1 cellular context compared by ENCODE assay signal in the genomic region with DNA sequence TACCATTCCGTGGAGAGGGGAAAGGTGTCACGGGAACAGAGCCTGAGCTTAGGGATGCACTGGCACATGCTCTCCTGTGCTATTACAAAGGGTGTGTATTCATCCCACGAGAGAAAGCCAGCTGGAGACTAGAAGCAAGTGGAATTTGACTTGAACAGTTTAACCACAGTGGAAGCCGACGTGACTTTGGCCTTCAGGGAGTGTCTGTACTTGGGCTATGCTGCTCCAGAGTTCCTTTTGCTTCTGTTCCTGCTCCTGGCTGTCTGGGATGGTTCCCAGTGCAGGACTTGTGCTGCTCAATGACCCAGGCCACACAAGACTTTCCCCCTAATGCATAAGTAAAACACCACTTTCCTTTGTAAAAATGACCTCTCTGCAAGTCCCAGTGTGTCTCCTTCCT.
TF ChIP-seq lines count a peak whose summit lies in the region.

No MANE protein-coding gene starts in this region.

TF ChIP-seq in IMR-90, 13 proteins besides CTCF, POLR2A, EP300 and RAD21:
- TF ChIP-seq CHD1 (IDR thresholded peaks at IDR 0.05; ENCODE audit: low read depth, low read length) = no peak
- no peak for TF ChIP-seq CEBPB (IDR thresholded peaks at IDR 0.05; ENCODE audit: low read depth, low read length)
- no peak for TF ChIP-seq RCOR1 (IDR thresholded peaks at IDR 0.05; ENCODE audit: insufficient replicate concordance, low read length)
- no peak for TF ChIP-seq RFX5 (IDR thresholded peaks at IDR 0.05; ENCODE audit: low read depth, low read length)
- TF ChIP-seq NFE2L2 (IDR thresholded peaks at IDR 0.05; ENCODE audit: low read depth, low read length) = no peak
- no peak for TF ChIP-seq MXI1 (IDR thresholded peaks at IDR 0.05; ENCODE audit: borderline replicate concordance, low read depth, low read length)
- no peak for TF ChIP-seq MAZ (IDR thresholded peaks at IDR 0.05; ENCODE audit: borderline replicate concordance, low read depth, low read length)
- TF ChIP-seq, protein P1, sequence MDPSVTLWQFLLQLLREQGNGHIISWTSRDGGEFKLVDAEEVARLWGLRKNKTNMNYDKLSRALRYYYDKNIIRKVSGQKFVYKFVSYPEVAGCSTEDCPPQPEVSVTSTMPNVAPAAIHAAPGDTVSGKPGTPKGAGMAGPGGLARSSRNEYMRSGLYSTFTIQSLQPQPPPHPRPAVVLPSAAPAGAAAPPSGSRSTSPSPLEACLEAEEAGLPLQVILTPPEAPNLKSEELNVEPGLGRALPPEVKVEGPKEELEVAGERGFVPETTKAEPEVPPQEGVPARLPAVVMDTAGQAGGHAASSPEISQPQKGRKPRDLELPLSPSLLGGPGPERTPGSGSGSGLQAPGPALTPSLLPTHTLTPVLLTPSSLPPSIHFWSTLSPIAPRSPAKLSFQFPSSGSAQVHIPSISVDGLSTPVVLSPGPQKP (IDR thresholded peaks at IDR 0.05; ENCODE audit: borderline replicate concordance, low read depth, low read length) = no peak
- no peak for TF ChIP-seq MAFK (IDR thresholded peaks at IDR 0.05; ENCODE audit: low read depth, low read length)
- TF ChIP-seq, protein P2, sequence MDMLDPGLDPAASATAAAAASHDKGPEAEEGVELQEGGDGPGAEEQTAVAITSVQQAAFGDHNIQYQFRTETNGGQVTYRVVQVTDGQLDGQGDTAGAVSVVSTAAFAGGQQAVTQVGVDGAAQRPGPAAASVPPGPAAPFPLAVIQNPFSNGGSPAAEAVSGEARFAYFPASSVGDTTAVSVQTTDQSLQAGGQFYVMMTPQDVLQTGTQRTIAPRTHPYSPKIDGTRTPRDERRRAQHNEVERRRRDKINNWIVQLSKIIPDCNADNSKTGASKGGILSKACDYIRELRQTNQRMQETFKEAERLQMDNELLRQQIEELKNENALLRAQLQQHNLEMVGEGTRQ (IDR thresholded peaks at IDR 0.05; ENCODE audit: low read depth, low read length) = no peak
- TF ChIP-seq SMC3 (IDR thresholded peaks at IDR 0.05; ENCODE audit: low read depth, low read length) = no peak
- no peak for TF ChIP-seq BHLHE40 (IDR thresholded peaks at IDR 0.05; ENCODE audit: low read depth, low read length)
- TF ChIP-seq FOS (IDR thresholded peaks at IDR 0.05; ENCODE audit: low read depth, low read length) = no peak
